In the genomic region with DNA sequence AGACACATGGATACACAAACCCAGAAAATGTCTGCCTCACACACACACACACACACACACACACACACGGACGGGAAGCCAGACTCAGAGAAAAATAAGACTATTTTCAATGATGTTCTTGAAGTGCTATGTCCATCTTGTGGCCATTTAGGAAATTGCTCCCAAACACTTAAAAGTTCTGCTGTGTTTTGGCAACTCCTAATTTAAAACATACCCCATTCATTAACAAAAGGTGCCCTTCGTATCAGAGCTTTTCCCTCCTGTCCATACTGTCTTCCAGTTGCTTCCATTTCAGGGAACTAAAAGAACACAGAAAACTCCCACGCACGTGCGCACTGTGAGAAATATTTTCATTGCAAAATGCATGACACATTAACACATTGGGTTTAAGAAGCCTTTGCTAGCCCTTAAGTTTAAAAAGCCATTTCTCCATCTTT, we compare ENCODE assay signal across 8 cellular contexts.
DNase-seq lines count a peak whose midpoint lies in the region; ATAC-seq lines count a peak whose summit lies in the region.

No MANE protein-coding gene starts in this region.

- ATAC-seq in HG02870 (IDR thresholded peaks at IDR 0.05; ENCODE audit: unreplicated experiment): peak; percentile 53

- peak; percentile 22 for DNase-seq in ELF-1 (ENCODE audit: low read depth, low spot score)
- peak; percentile 15 for DNase-seq in NCI-H524 treated with DMSO at 0.1 percent for 48 hours (lab: John Stamatoyannopoulos, UW)
- DNase-seq in amniotic stem cell (lab: John Stamatoyannopoulos, UW): peak; percentile 34
- DNase-seq in iPS-NIHi11 (ENCODE audit: low spot score): peak; percentile 55
- peak; percentile 62 for DNase-seq in stromal cell of bone marrow (ENCODE audit: low read depth)
- no peak for DNase-seq in central memory CD4-positive, alpha-beta T cell
- no peak for DNase-seq in stimulated activated CD4-positive, alpha-beta T cell treated with anti-CD3 and anti-CD28 coated beads, Interleukin-4, amount 100 ng/mL, for 1 hour

Comparison
In these comparisons a context has a peak if more than half of its experiments do, and no peak if none do; other contexts are left out.
1. DNase-seq: peak in ELF-1 (single experiment), NCI-H524 treated with DMSO at 0.1 percent for 48 hours (single experiment), amniotic stem cell (single experiment), iPS-NIHi11 (single experiment) and stromal cell of bone marrow (single experiment); none in central memory CD4-positive, alpha-beta T cell (single experiment) and stimulated activated CD4-positive, alpha-beta T cell treated with anti-CD3 and anti-CD28 coated beads, Interleukin-4, amount 100 ng/mL, for 1 hour (single experiment).